9 cellular contexts compared by ENCODE assay signal in the genomic region with DNA sequence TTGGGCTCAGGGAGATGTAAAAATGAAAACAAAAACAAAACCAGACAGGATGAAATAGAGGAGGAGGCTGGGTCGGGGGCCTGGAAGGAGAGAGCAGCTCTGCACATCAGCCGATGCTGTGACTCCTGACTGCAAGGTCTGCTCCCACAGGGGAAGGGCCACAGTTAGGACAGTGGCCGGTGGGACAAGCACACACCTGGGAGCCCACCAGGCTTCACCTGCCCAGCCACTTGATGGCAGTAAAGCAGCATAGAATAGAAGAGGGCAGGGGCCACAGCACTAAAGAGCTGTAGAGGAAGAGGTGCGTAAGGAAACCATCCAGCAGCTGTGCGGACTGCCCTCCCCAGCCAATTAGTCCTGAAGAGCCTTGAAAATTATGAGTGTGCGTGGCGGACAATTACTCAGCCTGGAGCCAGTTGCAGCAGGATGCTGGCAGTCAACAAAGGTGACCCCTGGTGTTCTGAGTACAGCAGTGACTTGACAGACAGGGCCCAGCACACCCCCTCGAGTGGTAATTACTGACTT. TPM values are rescaled to one million over a fixed set of nuclear protein-coding genes. Genes with fewer than 3 reads are reported as not detected.
DNase-seq lines count a peak whose midpoint lies in the region; TF ChIP-seq lines count a peak whose summit lies in the region.
"Had no signal": no experiment of that assay in that cellular context is flagged by ENCODE, and none has a peak within 500 bp of the region (broad histone marks: within the 10 kb centered on the region; RNA-seq: fewer than 3 reads in every experiment).

No MANE protein-coding gene starts in this region.

- DNase-seq in GM12864 (ENCODE audit: low read depth), result no peak
- peak; percentile 97 for DNase-seq in NCI-H2029 (lab: John Stamatoyannopoulos, UW)
- DNase-seq in mammary epithelial cell, result no peak
- peak; percentile 33 for DNase-seq in nephron progenitor cell
- DNase-seq in SKM-1 treated with dmso at 0.1 percent for 144 hours (lab: John Stamatoyannopoulos, UW; ENCODE audit: unreplicated experiment), result no peak
- no peak for DNase-seq in stimulated activated CD4-positive, alpha-beta T cell treated with anti-CD3 and anti-CD28 coated beads, Interleukin-4, amount 100 ng/mL, for 4 hours
- no peak for DNase-seq in HUDEP-2 (lab: John Stamatoyannopoulos, UW; ENCODE audit: unreplicated experiment in 76 of 76)
- DNase-seq in NCI-H446 (lab: John Stamatoyannopoulos, UW), result no peak

- TF ChIP-seq CTCF in GM12864 (IDR thresholded peaks at IDR 0.05; ENCODE audit: low read depth, low read length, missing control alignments) (peak; percentile 17), mammary epithelial cell (conservative IDR thresholded peaks at IDR 0.05 in 1 of 2, IDR thresholded peaks at IDR 0.05 in 1 of 2; ENCODE audit: extremely low read depth in 1 of 2, insufficient read depth in 1 of 2, low read depth in 1 of 2, low read length in 2 of 2) (peak; percentile 21 to 45), nephron progenitor cell (IDR thresholded peaks at IDR 0.05) (no peak)

- no peaks in the 10 kb centered on the region for H3K79me2 ChIP-seq in mammary epithelial cell (ENCODE audit: insufficient read depth, low read length)

- H3K4me1 Mint-ChIP-seq in nephron progenitor cell, result peaks cover 89% of the 10 kb centered on the region

- no peaks in the 10 kb centered on the region for H3K27me3 ChIP-seq in mammary epithelial cell (ENCODE audit: insufficient read depth, low read length)

- CTCF ChIA-PET in mammary epithelial cell (lab: Charles Lee; ENCODE audit: low non-redundant PET), result interaction anchor here (0.7 kb wide), 1 partner anchor 231 kb away, joined by 3 read pairs; no protein-coding TSS in a partner anchor

- H3K9me3 Mint-ChIP-seq in nephron progenitor cell, result no peaks in the 10 kb centered on the region

- no peaks in the 10 kb centered on the region for H3K36me3 ChIP-seq in mammary epithelial cell (ENCODE audit: insufficient read depth, low read length)

- dilution Hi-C loops in mammary epithelial cell (cut with HindIII; ENCODE audit: low sequenced_read_pairs), result loop anchor here (5.0 kb wide), 1 partner anchor 51 kb away; the partner anchor contains the start of gene FAM240A

- H3K4me3 ChIP-seq in GM12864 (ENCODE audit: low read depth, low read length), result no peak overlapping the region
- no peak overlapping the region for H3K4me3 ChIP-seq in mammary epithelial cell (replicated peaks in 1 of 3; ENCODE audit: insufficient read depth in 1 of 3, low read depth in 2 of 3, low read length in 3 of 3)

- H3K27ac ChIP-seq in mammary epithelial cell (ENCODE audit: insufficient read depth, low read depth, low read length), result no peak overlapping the region

- no peaks in the 10 kb centered on the region for H4K20me1 ChIP-seq in mammary epithelial cell (ENCODE audit: insufficient read depth, low read length)

- peaks cover 21% of the 10 kb centered on the region for H3K4me1 ChIP-seq in mammary epithelial cell (ENCODE audit: insufficient read depth, low read length)

- peaks cover 20% of the 10 kb centered on the region for H3K27me3 Mint-ChIP-seq in nephron progenitor cell (ENCODE audit: low read depth, poor library complexity)

- no TSS peak for BruUV-seq in mammary epithelial cell (replicated peaks; lab: Mats Ljungman, UMichigan)

- in situ Hi-C loops in mammary epithelial cell (cut with MboI; ENCODE audit: low sequenced_read_pairs in 2 of 2), result no loop called here

- peak overlapping the region; percentile 88 for H3K27ac Mint-ChIP-seq in nephron progenitor cell

- WGBS in mammary epithelial cell (ENCODE audit: low coverage, missing lambda C conversion rate), result 74% methylated on average over 7 of the region's 8 CpGs

- H3K36me3 Mint-ChIP-seq in nephron progenitor cell (ENCODE audit: low read depth), result no peaks in the 10 kb centered on the region

- H3K9ac ChIP-seq in mammary epithelial cell (ENCODE audit: insufficient read depth, low read length), result no peak overlapping the region

- H2AFZ ChIP-seq in mammary epithelial cell (ENCODE audit: low read depth, low read length), result no peak overlapping the region

- intact Hi-C loops in mammary epithelial cell (cut with micrococcal nuclease), result loop anchor here (1.0 kb wide), 1 partner anchor 232 kb away; no protein-coding TSS in a partner anchor

- H3K9me3 ChIP-seq in mammary epithelial cell (replicated peaks; ENCODE audit: insufficient read depth, low read length), result no peaks in the 10 kb centered on the region

- peak overlapping the region; percentile 65 for H3K4me3 Mint-ChIP-seq in nephron progenitor cell

- no peak overlapping the region for H3K4me2 ChIP-seq in mammary epithelial cell (ENCODE audit: insufficient read depth, low read depth, low read length)

RNA-seq across cellular contexts. Expression of gene ALS2CL, which starts 29.8 kb away (rescaled TPM):
- total RNA-seq in mammary epithelial cell, result 100 to 1,000 TPM in 1 of 2 donors, 10 to 100 TPM in 1; 57.5 to 144 TPM
- 59.4 TPM for polyA plus RNA-seq in mammary epithelial cell
- 79.0 TPM for polyA minus RNA-seq in mammary epithelial cell

RNA-seq across cellular contexts. Expression of gene TMIE, which starts 37.5 kb away (rescaled TPM):
- total RNA-seq in mammary epithelial cell, result under 1 TPM in 1 of 2 donors, not detected in 1; 0.38 TPM
- polyA plus RNA-seq in mammary epithelial cell, result 0.09 TPM
- not detected for polyA minus RNA-seq in mammary epithelial cell

RNA-seq across cellular contexts. Expression of gene FAM240A, which starts 51.3 kb away (rescaled TPM):
- total RNA-seq in mammary epithelial cell, result not detected
- polyA plus RNA-seq in mammary epithelial cell, result not detected
- polyA minus RNA-seq in mammary epithelial cell, result not detected
- polyA plus RNA-seq: adipose tissue had no signal

RNA-seq across cellular contexts. Expression of gene PRSS50, which starts 54.0 kb away (rescaled TPM):
- total RNA-seq in mammary epithelial cell, result under 1 TPM in 1 of 2 donors, not detected in 1; under 0.01 TPM
- polyA plus RNA-seq in mammary epithelial cell, result not detected
- polyA minus RNA-seq in mammary epithelial cell, result not detected

Comparison
In these comparisons a context has a peak if more than half of its experiments do, and no peak if none do; other contexts are left out.
1. DNase-seq: peak in NCI-H2029 (single experiment) and nephron progenitor cell (single experiment); none in GM12864 (single experiment), mammary epithelial cell (single experiment), SKM-1 treated with dmso at 0.1 percent for 144 hours (single experiment), stimulated activated CD4-positive, alpha-beta T cell treated with anti-CD3 and anti-CD28 coated beads, Interleukin-4, amount 100 ng/mL, for 4 hours (0 of 2), HUDEP-2 (0 of 76) and NCI-H446 (0 of 2).